Comparison of ENCODE assay signal across 29 cellular contexts in genomic region chr7:31236868-31237267, GRCh38.
"Had no signal": no experiment of that assay in that cellular context is flagged by ENCODE, and none has a peak within 500 bp of the region (broad histone marks: within the 10 kb centered on the region; RNA-seq: fewer than 3 reads in every experiment).

No MANE protein-coding gene starts in this region.

- H3K36me3 Mint-ChIP-seq: stimulated activated memory B cell treated with anti-CD40 and anti-IgM and Interleukin-4, amounts not matched to agents 10 μg/mL and 1 μg/mL and 100 μg/mL, for 72 hours; stimulated activated naive B cell treated with anti-CD40 and anti-IgM and Interleukin-4, amounts not matched to agents 10 μg/mL and 1 μg/mL and 100 μg/mL, for 72 hours; type B pancreatic cell had no signal

- H3K4me1 Mint-ChIP-seq: stimulated activated effector memory CD8-positive, alpha-beta T cell treated with anti-CD3 and anti-CD28 coated beads, Interleukin-12 subunit alpha, Interleukin-12 subunit beta, amount 100 ng/mL, for 72 hours; stimulated activated memory B cell treated with anti-CD40 and anti-IgM and Interleukin-4, amounts not matched to agents 10 μg/mL and 1 μg/mL and 100 μg/mL, for 72 hours; stimulated activated naive B cell treated with anti-CD40 and anti-IgM and Interleukin-4, amounts not matched to agents 10 μg/mL and 1 μg/mL and 100 μg/mL, for 72 hours; stimulated activated naive CD8-positive, alpha-beta T cell treated with anti-CD3 and anti-CD28 coated beads, Interleukin-15, amount 100 ng/mL, for 72 hours had no signal

- H3K9me3 Mint-ChIP-seq: stimulated activated naive CD8-positive, alpha-beta T cell treated with anti-CD3 and anti-CD28 coated beads, Interleukin-15, amount 100 ng/mL, for 72 hours; type B pancreatic cell had no signal

- H3K36me3 ChIP-seq: stomach, suprapubic skin, thoracic aorta, thyroid gland, tibial artery, tibial nerve, transverse colon, upper lobe of left lung, upper lobe of right lung, uterus, vagina had no signal

- ATAC-seq: stimulated activated effector memory CD8-positive, alpha-beta T cell treated with anti-CD3 and anti-CD28 coated beads, Interleukin-12 subunit alpha, Interleukin-12 subunit beta, amount 100 ng/mL, for 72 hours; stimulated activated memory B cell treated with anti-CD40 and anti-IgM and Interleukin-4, amounts not matched to agents 10 μg/mL and 1 μg/mL and 100 μg/mL, for 72 hours; stimulated activated naive B cell treated with anti-CD40 and anti-IgM and Interleukin-4, amounts not matched to agents 10 μg/mL and 1 μg/mL and 100 μg/mL, for 72 hours; stimulated activated naive CD8-positive, alpha-beta T cell treated with anti-CD3 and anti-CD28 coated beads, Interleukin-15, amount 100 ng/mL, for 72 hours; stimulated activated naive CD8-positive, alpha-beta T cell treated with anti-CD3 and anti-CD28 coated beads, Interleukin-15, Interleukin-2, amounts not matched to agents 100 U/mL and 50 U/mL, for 24 hours; upper lobe of right lung had no signal

- FAIRE-seq: urothelium cell line had no signal

- H3K27ac Mint-ChIP-seq: stimulated activated effector memory CD8-positive, alpha-beta T cell treated with anti-CD3 and anti-CD28 coated beads, Interleukin-12 subunit alpha, Interleukin-12 subunit beta, amount 100 ng/mL, for 72 hours; stimulated activated memory B cell treated with anti-CD40 and anti-IgM and Interleukin-4, amounts not matched to agents 10 μg/mL and 1 μg/mL and 100 μg/mL, for 72 hours; stimulated activated naive B cell treated with anti-CD40 and anti-IgM and Interleukin-4, amounts not matched to agents 10 μg/mL and 1 μg/mL and 100 μg/mL, for 72 hours; stimulated activated naive CD8-positive, alpha-beta T cell treated with anti-CD3 and anti-CD28 coated beads, Interleukin-15, amount 100 ng/mL, for 72 hours; stimulated activated naive CD8-positive, alpha-beta T cell treated with anti-CD3 and anti-CD28 coated beads, Interleukin-15, Interleukin-2, amounts not matched to agents 100 ng/mL and 50 ng/mL, for 24 hours; type B pancreatic cell had no signal

- H3K27me3 ChIP-seq: stomach, suprapubic skin, testis, thyroid gland, tibial artery, tibial nerve, transverse colon, upper lobe of left lung, upper lobe of right lung, uterus, vagina had no signal

- DNase-seq: stimulated activated CD4-positive, alpha-beta T cell treated with anti-CD3 and anti-CD28 coated beads, Interleukin-2, amount 100 ng/mL, for 48 hours; stimulated activated CD4-positive, alpha-beta T cell treated with anti-CD3 and anti-CD28 coated beads, Interleukin-4, amount 100 ng/mL, for 1 hour; stimulated activated CD4-positive, alpha-beta T cell treated with anti-CD3 and anti-CD28 coated beads, Interleukin-4, amount 100 ng/mL, for 24 hours; stimulated activated CD4-positive, alpha-beta T cell treated with anti-CD3 and anti-CD28 coated beads, Interleukin-4, amount 100 ng/mL, for 4 hours; stimulated activated CD8-positive, alpha-beta memory T cell treated with anti-CD3 and anti-CD28 coated beads, Interleukin-4, amount 100 ng/mL, for 48 hours; stimulated activated naive B cell treated with anti-CD40 and anti-IgM and Interleukin-4, amounts not matched to agents 10 μg/mL and 1 μg/mL and 100 μg/mL, for 72 hours; stimulated activated naive CD4-positive, alpha-beta T cell; stimulated activated naive CD4-positive, alpha-beta T cell treated with Interleukin-2 at 50 U/mL for 16 hours; stimulated activated naive CD8-positive, alpha-beta T cell treated with anti-CD3 and anti-CD28 coated beads, Interleukin-15, amount 100 ng/mL, for 72 hours; stimulated activated naive CD8-positive, alpha-beta T cell treated with anti-CD3 and anti-CD28 coated beads, Interleukin-15, Interleukin-2, amounts not matched to agents 100 U/mL and 50 U/mL, for 24 hours; stomach; substantia nigra; testis; thyroid gland; tibial artery; transverse colon; trophoblast cell; upper lobe of left lung; upper lobe of right lung; uterus had no signal

- H3K27ac ChIP-seq: stomach, suprapubic skin, testis, thoracic aorta, thyroid gland, tibial artery, tibial nerve, transverse colon, upper lobe of left lung, upper lobe of right lung, uterus, vagina had no signal

- H3K4me1 ChIP-seq: stomach, suprapubic skin, testis, thyroid gland, tibial artery, tibial nerve, transverse colon, upper lobe of left lung, upper lobe of right lung, uterus, vagina had no signal

- H3K27me3 Mint-ChIP-seq: stimulated activated naive B cell treated with anti-CD40 and anti-IgM and Interleukin-4, amounts not matched to agents 10 μg/mL and 1 μg/mL and 100 μg/mL, for 72 hours; stimulated activated naive CD8-positive, alpha-beta T cell treated with anti-CD3 and anti-CD28 coated beads, Interleukin-15, amount 100 ng/mL, for 72 hours; type B pancreatic cell had no signal

- H3K4me3 Mint-ChIP-seq: stimulated activated effector memory CD8-positive, alpha-beta T cell treated with anti-CD3 and anti-CD28 coated beads, Interleukin-12 subunit alpha, Interleukin-12 subunit beta, amount 100 ng/mL, for 72 hours; stimulated activated memory B cell treated with anti-CD40 and anti-IgM and Interleukin-4, amounts not matched to agents 10 μg/mL and 1 μg/mL and 100 μg/mL, for 72 hours; stimulated activated naive B cell treated with anti-CD40 and anti-IgM and Interleukin-4, amounts not matched to agents 10 μg/mL and 1 μg/mL and 100 μg/mL, for 72 hours; stimulated activated naive CD8-positive, alpha-beta T cell treated with anti-CD3 and anti-CD28 coated beads, Interleukin-15, amount 100 ng/mL, for 72 hours; stimulated activated naive CD8-positive, alpha-beta T cell treated with anti-CD3 and anti-CD28 coated beads, Interleukin-15, Interleukin-2, amounts not matched to agents 100 ng/mL and 50 ng/mL, for 24 hours; type B pancreatic cell had no signal

- H3K9me3 ChIP-seq: stomach, suprapubic skin, testis, thoracic aorta, thyroid gland, tibial artery, tibial nerve, transverse colon, upper lobe of left lung, upper lobe of right lung, uterus, vagina had no signal

- H3K4me3 ChIP-seq: stomach, suprapubic skin, testis, thoracic aorta, thyroid gland, tibial artery, tibial nerve, transverse colon, upper lobe of left lung, upper lobe of right lung, uterus, vagina had no signal
